ENCODE assay signal across 8 cellular contexts in the genomic region with DNA sequence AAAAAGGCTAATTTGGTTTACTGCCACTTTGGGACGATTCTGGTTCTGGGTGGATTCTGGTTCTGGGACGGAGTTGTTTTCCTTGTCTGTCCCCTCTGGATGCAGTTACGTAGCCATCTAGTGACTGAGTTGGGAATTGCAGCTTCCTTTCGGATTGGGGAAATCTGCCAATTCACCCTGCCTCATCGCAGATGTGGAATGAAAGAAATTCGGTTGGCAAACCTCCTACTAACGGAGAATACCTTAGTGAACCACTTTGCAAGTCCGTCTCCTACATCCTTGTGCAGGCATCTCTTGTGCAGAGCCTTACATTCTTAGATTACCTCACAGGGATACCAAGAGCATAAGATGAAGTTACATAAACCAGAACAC.
DNase-seq lines count a peak whose midpoint lies in the region; ATAC-seq and TF ChIP-seq lines count a peak whose summit lies in the region.

No MANE protein-coding gene starts in this region.

- DNase-seq in GM10266 (ENCODE audit: extremely low spot score), result peak; percentile 43
- peak; percentile 37 for DNase-seq in NCI-H1417 treated with DMSO at 0.1 percent for 48 hours (lab: John Stamatoyannopoulos, UW)
- DNase-seq in T-helper 2 cell treated with Interferon-gamma antibody and Interleukin-4, amounts not matched to agents 5 μg/mL and 100 μg/mL, for 36 hours (ENCODE audit: low spot score), result peak; percentile 55
- DNase-seq in astrocyte of the cerebellum (ENCODE audit: low read depth), result peak; percentile 94
- peak; percentile 62 for DNase-seq in hippocampal formation (lab: John Stamatoyannopoulos, UW)
- peak; percentile 61 for DNase-seq in retinal pigment epithelial cell (ENCODE audit: low read depth)

- no peaks in the 10 kb centered on the region for H3K36me3 Mint-ChIP-seq in T-helper 2 cell treated with Interferon-gamma antibody and Interleukin-4, amounts not matched to agents 5 μg/mL and 100 μg/mL, for 36 hours (ENCODE audit: low read depth)

- peak overlapping the region; percentile 11 for H3K4me3 ChIP-seq in astrocyte of the cerebellum (ENCODE audit: low read depth, low read length)
- peak overlapping the region; percentile 37 for H3K4me3 ChIP-seq in retinal pigment epithelial cell (ENCODE audit: low read length)

- in situ Hi-C loops in astrocyte of the cerebellum (cut with HindIII; ENCODE audit: low sequenced_read_pairs), result no loop called here

- TF ChIP-seq CTCF in GM10266 (IDR thresholded peaks at IDR 0.05; ENCODE audit: control insufficient read depth, insufficient read depth, low read depth, missing control alignments), result peak; percentile 95
- peak; percentile 98 for TF ChIP-seq CTCF in astrocyte of the cerebellum (IDR thresholded peaks at IDR 0.05; ENCODE audit: low read depth, low read length, missing control alignments)
- peak; percentile 99 for TF ChIP-seq CTCF in retinal pigment epithelial cell (conservative IDR thresholded peaks at IDR 0.05; ENCODE audit: low read depth, low read length)

- peak overlapping the region; percentile 67 for H3K27ac Mint-ChIP-seq in T-helper 2 cell treated with Interferon-gamma antibody and Interleukin-4, amounts not matched to agents 5 μg/mL and 100 μg/mL, for 36 hours

- no peaks in the 10 kb centered on the region for H3K9me3 Mint-ChIP-seq in T-helper 2 cell treated with Interferon-gamma antibody and Interleukin-4, amounts not matched to agents 5 μg/mL and 100 μg/mL, for 36 hours

- peaks cover 48% of the 10 kb centered on the region for H3K4me1 Mint-ChIP-seq in T-helper 2 cell treated with Interferon-gamma antibody and Interleukin-4, amounts not matched to agents 5 μg/mL and 100 μg/mL, for 36 hours (ENCODE audit: low read depth)

- no peak for ATAC-seq in HG02852 (IDR thresholded peaks at IDR 0.05; ENCODE audit: unreplicated experiment)
- no peak for ATAC-seq in HG03175 (IDR thresholded peaks at IDR 0.05; ENCODE audit: unreplicated experiment)

- H3K4me3 Mint-ChIP-seq in T-helper 2 cell treated with Interferon-gamma antibody and Interleukin-4, amounts not matched to agents 5 μg/mL and 100 μg/mL, for 36 hours, result peak overlapping the region; percentile 73

- H3K27me3 Mint-ChIP-seq in T-helper 2 cell treated with Interferon-gamma antibody and Interleukin-4, amounts not matched to agents 5 μg/mL and 100 μg/mL, for 36 hours (ENCODE audit: low read depth), result peaks cover 12% of the 10 kb centered on the region

Comparison
In these comparisons a context has a peak if more than half of its experiments do, and no peak if none do; other contexts are left out.
1. DNase-seq: peak in every context shown above with its lines; median percentile 94 in astrocyte of the cerebellum; 62 in hippocampal formation; 61 in retinal pigment epithelial cell; 55 in T-helper 2 cell treated with Interferon-gamma antibody and Interleukin-4, amounts not matched to agents 5 μg/mL and 100 μg/mL, for 36 hours; 43 in GM10266; 37 in NCI-H1417 treated with DMSO at 0.1 percent for 48 hours.